ENCODE assay signal across 1 cellular context in genomic region chr2:232550351-232551261, GRCh38.
TF ChIP-seq lines count a peak whose summit lies in the region.

TSS of gene EIF4E2 (plus strand) at chr2:232550689. CDS start at chr2:232550725, 36 bp downstream.
TSS of gene TIGD1 (minus strand) at chr2:232550557. CDS start at chr2:232549882, 675 bp downstream.

TF ChIP-seq in GM12878, 131 proteins besides CTCF, POLR2A, EP300 and RAD21 (continued from another document):
- TF ChIP-seq ZBTB33 (IDR thresholded peaks at IDR 0.05) (no peak), NFXL1 (IDR thresholded peaks at IDR 0.05; ENCODE audit: borderline replicate concordance) (no peak), ATF3 (IDR thresholded peaks at IDR 0.05; ENCODE audit: borderline replicate concordance, extremely low read depth, low read depth, low read length) (peak; percentile 11; the same call in 1 of the 2 replicates), MYB (IDR thresholded peaks at IDR 0.05; ENCODE audit: borderline replicate concordance, low read depth, low read length) (no peak), BRCA1 (IDR thresholded peaks at IDR 0.05; ENCODE audit: low read depth, low read length) (no peak), SIN3A (IDR thresholded peaks at IDR 0.05; ENCODE audit: low read depth, low read length) (no peak; the same call in 1 of the 2 replicates), FOXM1 (IDR thresholded peaks at IDR 0.05; ENCODE audit: low read depth, low read length) (no peak), ZNF207 (IDR thresholded peaks at IDR 0.05; ENCODE audit: borderline replicate concordance) (no peak; the same call in 1 of the 2 replicates), PKNOX1 (IDR thresholded peaks at IDR 0.05) (peak; percentile 81), SUZ12 (IDR thresholded peaks at IDR 0.05; ENCODE audit: unreplicated experiment) (no peak), CBFB (IDR thresholded peaks at IDR 0.05; ENCODE audit: low read depth) (peak; percentile 24; the same call in 1 of the 2 replicates)
